9 cellular contexts compared by ENCODE assay signal in the genomic region with DNA sequence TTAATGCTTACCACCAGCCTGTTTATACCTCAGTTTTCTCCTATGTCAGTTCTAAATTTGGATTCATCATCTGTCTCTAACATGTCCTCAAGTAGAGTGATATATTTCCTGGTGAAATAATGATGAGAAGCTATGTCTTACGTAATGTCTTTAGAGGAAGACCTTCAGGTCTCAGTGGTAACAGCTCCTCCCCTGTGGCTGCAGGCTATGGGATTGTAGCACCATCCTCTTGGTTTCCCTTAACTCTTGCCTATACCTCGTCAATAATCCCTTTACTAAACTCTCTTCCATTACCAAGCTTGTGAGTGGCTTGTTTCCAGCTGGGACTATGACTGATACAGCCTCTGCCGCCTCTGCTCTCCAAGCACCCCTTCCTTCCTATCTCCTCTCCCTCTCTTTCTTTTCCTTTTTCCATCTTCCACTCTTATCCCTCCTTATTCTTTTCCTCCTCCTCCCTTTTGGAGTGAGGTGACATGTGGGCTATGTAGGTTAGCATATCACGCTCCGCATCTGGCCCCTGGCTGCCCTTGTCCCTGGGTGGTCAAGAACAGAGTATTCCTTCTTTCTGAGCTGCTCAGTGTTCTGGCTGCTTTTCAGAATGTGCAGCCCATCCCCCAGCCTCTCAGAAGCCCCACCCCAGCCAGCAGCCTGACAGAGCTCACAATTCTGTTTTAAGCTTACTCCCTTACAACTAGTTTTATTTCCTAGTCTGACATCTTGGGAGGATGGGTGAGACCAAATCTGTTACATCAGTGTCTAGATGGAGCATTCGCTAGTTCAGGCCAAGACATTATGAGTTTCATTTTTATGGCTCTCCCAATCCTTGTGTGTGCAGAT.
DNase-seq lines count a peak whose midpoint lies in the region; ATAC-seq and TF ChIP-seq lines count a peak whose summit lies in the region.
"Had no signal": no experiment of that assay in that cellular context is flagged by ENCODE, and none has a peak within 500 bp of the region (broad histone marks: within the 10 kb centered on the region; RNA-seq: fewer than 3 reads in every experiment).

No MANE protein-coding gene starts in this region.

- H3K4me3 ChIP-seq in mesenchymal stem cell (ENCODE audit: insufficient read depth in 1 of 2, low read depth in 1 of 2, low read length in 2 of 2) (peak overlapping the region in 1 of 2 experiments; percentile 46), upper lobe of right lung (no peak overlapping the region)

- H3K14ac ChIP-seq in mesenchymal stem cell (ENCODE audit: low read length in 2 of 2), result no peak overlapping the region

- no peak overlapping the region for H2AFZ ChIP-seq in mesenchymal stem cell (ENCODE audit: low read depth, low read length)

- H4K91ac ChIP-seq in mesenchymal stem cell (ENCODE audit: low read length), result no peak overlapping the region

- ATAC-seq in upper lobe of right lung, result peak; percentile 87
- ATAC-seq in HG02840 (IDR thresholded peaks at IDR 0.05; ENCODE audit: low FRiP score, unreplicated experiment), result no peak
- ATAC-seq: naive thymus-derived CD4-positive, alpha-beta T cell had no signal

- H4K8ac ChIP-seq in mesenchymal stem cell (ENCODE audit: low read length), result peak overlapping the region; percentile 47

- H2BK5ac ChIP-seq in mesenchymal stem cell (ENCODE audit: low read depth, low read length, poor library complexity, severe bottlenecking), result no peak overlapping the region

- H3K4me1 ChIP-seq in mesenchymal stem cell (ENCODE audit: control insufficient read depth, insufficient read depth, low read depth, low read length) (peaks cover 7% of the 10 kb centered on the region), upper lobe of right lung (peaks cover 17% of the 10 kb centered on the region)

- no peak overlapping the region for H2BK15ac ChIP-seq in mesenchymal stem cell (ENCODE audit: low read depth, poor library complexity, severe bottlenecking)

- peak overlapping the region in 1 of 2 experiments; percentile 85 for H3K4ac ChIP-seq in mesenchymal stem cell (ENCODE audit: low read depth in 1 of 2, low read length in 2 of 2)

- H3K18ac ChIP-seq in mesenchymal stem cell (ENCODE audit: low read depth in 1 of 2, low read length in 2 of 2), result peak overlapping the region; percentile 57 to 64

- H3K9me3 ChIP-seq in mesenchymal stem cell (ENCODE audit: control insufficient read depth, low read length) (peaks cover 12% of the 10 kb centered on the region), upper lobe of right lung (no peaks in the 10 kb centered on the region)

- H3K23ac ChIP-seq in mesenchymal stem cell (ENCODE audit: low read length in 2 of 2), result no peak overlapping the region

- peak overlapping the region; percentile 53 to 87 for H2BK12ac ChIP-seq in mesenchymal stem cell (ENCODE audit: low read length in 2 of 2)

- H3K36me3 ChIP-seq in mesenchymal stem cell (ENCODE audit: control insufficient read depth in 1 of 2, insufficient read depth in 2 of 2, low read depth in 1 of 2, low read length in 2 of 2) (no peaks in the 10 kb centered on the region), upper lobe of right lung (no peaks in the 10 kb centered on the region)

- no peak overlapping the region for H3K4me2 ChIP-seq in mesenchymal stem cell (ENCODE audit: low read length, poor library complexity, severe bottlenecking)

- H3K27me3 ChIP-seq in mesenchymal stem cell (ENCODE audit: control insufficient read depth in 1 of 2, insufficient read depth in 1 of 2, low read length in 2 of 2) (no peaks in the 10 kb centered on the region), upper lobe of right lung (no peaks in the 10 kb centered on the region)

- TF ChIP-seq CTCF in upper lobe of right lung (IDR thresholded peaks at IDR 0.05), result no peak

- WGBS in mesenchymal stem cell, result 36% methylated on average over 6 of the region's 6 CpGs

- no peak overlapping the region for H3K27ac ChIP-seq in mesenchymal stem cell (ENCODE audit: low read length, poor library complexity, severe bottlenecking)
- peak overlapping the region; percentile 83 for H3K27ac ChIP-seq in upper lobe of right lung

- DNase-seq in NCI-H345 (lab: John Stamatoyannopoulos, UW), result peak; percentile 35
- DNase-seq in NCI-H345 treated with DMSO at 0.1 percent for 48 hours (lab: John Stamatoyannopoulos, UW; ENCODE audit: unreplicated experiment), result no peak
- DNase-seq in cerebellar cortex (ENCODE audit: low spot score), result peak; percentile 62
- peak; percentile 66 for DNase-seq in mesenchymal stem cell
- DNase-seq in upper lobe of right lung, result peak; percentile 80
- no peak for DNase-seq in OCI-M2 (lab: John Stamatoyannopoulos, UW; ENCODE audit: unreplicated experiment)
- no peak for DNase-seq in stimulated activated naive CD4-positive, alpha-beta T cell treated with Interleukin-2 at 50 U/mL for 16 hours (lab: John Stamatoyannopoulos, UW)
- DNase-seq: naive thymus-derived CD4-positive, alpha-beta T cell had no signal

- H2BK120ac ChIP-seq in mesenchymal stem cell (ENCODE audit: low read depth, low read length), result no peak overlapping the region

- no peaks in the 10 kb centered on the region for H3K79me1 ChIP-seq in mesenchymal stem cell (replicated peaks; ENCODE audit: low read length, poor library complexity, severe bottlenecking)

- intact Hi-C loops in upper lobe of right lung (cut with DNase I), result no loop called here

- H3K9ac ChIP-seq in mesenchymal stem cell (ENCODE audit: low read length), result peak overlapping the region; percentile 6

- no peak overlapping the region for H2AK5ac ChIP-seq in mesenchymal stem cell (ENCODE audit: low read length, severe bottlenecking)

Comparison
In these comparisons a context has a peak if more than half of its experiments do, and no peak if none do; other contexts are left out.
1. DNase-seq: peak in NCI-H345 (single experiment), cerebellar cortex (single experiment), mesenchymal stem cell (single experiment) and upper lobe of right lung (single experiment); none in NCI-H345 treated with DMSO at 0.1 percent for 48 hours (single experiment), OCI-M2 (single experiment) and stimulated activated naive CD4-positive, alpha-beta T cell treated with Interleukin-2 at 50 U/mL for 16 hours (single experiment).